7 cellular contexts compared by ENCODE assay signal in genomic region chr19:44180968-44181367, GRCh38.
"Had no signal": no experiment of that assay in that cellular context is flagged by ENCODE, and none has a peak within 500 bp of the region (broad histone marks: within the 10 kb centered on the region; RNA-seq: fewer than 3 reads in every experiment).

No MANE protein-coding gene starts in this region.

- H3K4me2 ChIP-seq: KMS-11 had no signal

- H3K4me3 ChIP-seq: K562 had no signal

- H3K27ac ChIP-seq: HL-60, KMS-11 had no signal

- H3K9ac ChIP-seq: KMS-11 had no signal

- ATAC-seq: K562 had no signal

- FAIRE-seq: HTR-8/SVneo, K562 had no signal

- DNase-seq: IMR-90, KBM-7, KG1 had no signal
